1 cellular context compared by ENCODE assay signal in the genomic region with DNA sequence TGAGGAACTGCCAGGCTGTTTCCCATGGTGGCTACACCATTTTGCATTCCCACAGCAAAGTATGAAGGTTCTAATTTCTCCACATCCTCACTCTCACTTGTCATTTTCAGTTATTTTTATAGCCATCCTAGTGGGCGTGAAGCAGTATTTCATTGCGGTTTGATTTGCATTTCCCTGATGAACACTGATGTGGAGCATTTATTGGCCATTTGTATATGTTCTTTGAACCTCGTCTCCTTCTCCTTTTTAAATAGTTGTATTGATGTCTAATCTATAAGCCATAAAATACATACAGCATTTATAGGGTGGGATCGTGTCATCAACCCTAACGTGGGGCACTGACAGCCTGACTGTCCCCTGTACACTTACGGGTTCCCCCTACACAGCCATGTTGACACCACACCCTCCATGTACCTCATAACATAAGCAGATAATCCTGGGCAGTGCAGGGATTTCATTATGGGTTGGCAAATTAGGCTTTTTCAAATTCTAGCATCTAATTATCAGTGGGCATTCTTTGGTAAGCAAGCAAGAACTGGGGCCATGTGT.
TF ChIP-seq lines count a peak whose summit lies in the region.

No MANE protein-coding gene starts in this region.

TF ChIP-seq in GM23338, 12 proteins besides CTCF, POLR2A, EP300 and RAD21 (continued from another document):
- TF ChIP-seq, protein P1, sequence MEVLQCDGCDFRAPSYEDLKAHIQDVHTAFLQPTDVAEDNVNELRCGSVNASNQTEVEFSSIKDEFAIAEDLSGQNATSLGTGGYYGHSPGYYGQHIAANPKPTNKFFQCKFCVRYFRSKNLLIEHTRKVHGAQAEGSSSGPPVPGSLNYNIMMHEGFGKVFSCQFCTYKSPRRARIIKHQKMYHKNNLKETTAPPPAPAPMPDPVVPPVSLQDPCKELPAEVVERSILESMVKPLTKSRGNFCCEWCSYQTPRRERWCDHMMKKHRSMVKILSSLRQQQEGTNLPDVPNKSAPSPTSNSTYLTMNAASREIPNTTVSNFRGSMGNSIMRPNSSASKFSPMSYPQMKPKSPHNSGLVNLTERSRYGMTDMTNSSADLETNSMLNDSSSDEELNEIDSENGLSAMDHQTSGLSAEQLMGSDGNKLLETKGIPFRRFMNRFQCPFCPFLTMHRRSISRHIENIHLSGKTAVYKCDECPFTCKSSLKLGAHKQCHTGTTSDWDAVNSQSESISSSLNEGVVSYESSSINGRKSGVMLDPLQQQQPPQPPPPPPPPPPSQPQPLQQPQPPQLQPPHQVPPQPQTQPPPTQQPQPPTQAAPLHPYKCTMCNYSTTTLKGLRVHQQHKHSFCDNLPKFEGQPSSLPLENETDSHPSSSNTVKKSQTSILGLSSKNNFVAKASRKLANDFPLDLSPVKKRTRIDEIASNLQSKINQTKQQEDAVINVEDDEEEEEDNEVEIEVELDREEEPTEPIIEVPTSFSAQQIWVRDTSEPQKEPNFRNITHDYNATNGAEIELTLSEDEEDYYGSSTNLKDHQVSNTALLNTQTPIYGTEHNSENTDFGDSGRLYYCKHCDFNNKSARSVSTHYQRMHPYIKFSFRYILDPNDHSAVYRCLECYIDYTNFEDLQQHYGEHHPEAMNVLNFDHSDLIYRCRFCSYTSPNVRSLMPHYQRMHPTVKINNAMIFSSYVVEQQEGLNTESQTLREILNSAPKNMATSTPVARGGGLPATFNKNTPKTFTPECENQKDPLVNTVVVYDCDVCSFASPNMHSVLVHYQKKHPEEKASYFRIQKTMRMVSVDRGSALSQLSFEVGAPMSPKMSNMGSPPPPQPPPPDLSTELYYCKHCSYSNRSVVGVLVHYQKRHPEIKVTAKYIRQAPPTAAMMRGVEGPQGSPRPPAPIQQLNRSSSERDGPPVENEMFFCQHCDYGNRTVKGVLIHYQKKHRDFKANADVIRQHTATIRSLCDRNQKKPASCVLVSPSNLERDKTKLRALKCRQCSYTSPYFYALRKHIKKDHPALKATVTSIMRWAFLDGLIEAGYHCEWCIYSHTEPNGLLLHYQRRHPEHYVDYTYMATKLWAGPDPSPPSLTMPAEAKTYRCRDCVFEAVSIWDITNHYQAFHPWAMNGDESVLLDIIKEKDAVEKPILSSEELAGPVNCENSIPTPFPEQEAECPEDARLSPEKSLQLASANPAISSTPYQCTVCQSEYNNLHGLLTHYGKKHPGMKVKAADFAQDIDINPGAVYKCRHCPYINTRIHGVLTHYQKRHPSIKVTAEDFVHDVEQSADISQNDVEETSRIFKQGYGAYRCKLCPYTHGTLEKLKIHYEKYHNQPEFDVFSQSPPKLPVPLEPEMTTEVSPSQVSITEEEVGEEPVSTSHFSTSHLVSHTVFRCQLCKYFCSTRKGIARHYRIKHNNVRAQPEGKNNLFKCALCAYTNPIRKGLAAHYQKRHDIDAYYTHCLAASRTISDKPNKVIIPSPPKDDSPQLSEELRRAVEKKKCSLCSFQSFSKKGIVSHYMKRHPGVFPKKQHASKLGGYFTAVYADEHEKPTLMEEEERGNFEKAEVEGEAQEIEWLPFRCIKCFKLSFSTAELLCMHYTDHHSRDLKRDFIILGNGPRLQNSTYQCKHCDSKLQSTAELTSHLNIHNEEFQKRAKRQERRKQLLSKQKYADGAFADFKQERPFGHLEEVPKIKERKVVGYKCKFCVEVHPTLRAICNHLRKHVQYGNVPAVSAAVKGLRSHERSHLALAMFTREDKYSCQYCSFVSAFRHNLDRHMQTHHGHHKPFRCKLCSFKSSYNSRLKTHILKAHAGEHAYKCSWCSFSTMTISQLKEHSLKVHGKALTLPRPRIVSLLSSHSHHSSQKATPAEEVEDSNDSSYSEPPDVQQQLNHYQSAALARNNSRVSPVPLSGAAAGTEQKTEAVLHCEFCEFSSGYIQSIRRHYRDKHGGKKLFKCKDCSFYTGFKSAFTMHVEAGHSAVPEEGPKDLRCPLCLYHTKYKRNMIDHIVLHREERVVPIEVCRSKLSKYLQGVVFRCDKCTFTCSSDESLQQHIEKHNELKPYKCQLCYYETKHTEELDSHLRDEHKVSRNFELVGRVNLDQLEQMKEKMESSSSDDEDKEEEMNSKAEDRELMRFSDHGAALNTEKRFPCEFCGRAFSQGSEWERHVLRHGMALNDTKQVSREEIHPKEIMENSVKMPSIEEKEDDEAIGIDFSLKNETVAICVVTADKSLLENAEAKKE (CRISPR knock-in tag; IDR thresholded peaks at IDR 0.05) = no peak
- TF ChIP-seq ZNF331 (CRISPR knock-in tag; IDR thresholded peaks at IDR 0.05; ENCODE audit: low read depth) (no peak), POLR2AphosphoS5 (IDR thresholded peaks at IDR 0.05; ENCODE audit: low read depth) (no peak), JUNB (IDR thresholded peaks at IDR 0.05; ENCODE audit: unreplicated experiment) (no peak), ZNF114 (CRISPR knock-in tag; IDR thresholded peaks at IDR 0.05) (no peak)
- TF ChIP-seq, protein P2, sequence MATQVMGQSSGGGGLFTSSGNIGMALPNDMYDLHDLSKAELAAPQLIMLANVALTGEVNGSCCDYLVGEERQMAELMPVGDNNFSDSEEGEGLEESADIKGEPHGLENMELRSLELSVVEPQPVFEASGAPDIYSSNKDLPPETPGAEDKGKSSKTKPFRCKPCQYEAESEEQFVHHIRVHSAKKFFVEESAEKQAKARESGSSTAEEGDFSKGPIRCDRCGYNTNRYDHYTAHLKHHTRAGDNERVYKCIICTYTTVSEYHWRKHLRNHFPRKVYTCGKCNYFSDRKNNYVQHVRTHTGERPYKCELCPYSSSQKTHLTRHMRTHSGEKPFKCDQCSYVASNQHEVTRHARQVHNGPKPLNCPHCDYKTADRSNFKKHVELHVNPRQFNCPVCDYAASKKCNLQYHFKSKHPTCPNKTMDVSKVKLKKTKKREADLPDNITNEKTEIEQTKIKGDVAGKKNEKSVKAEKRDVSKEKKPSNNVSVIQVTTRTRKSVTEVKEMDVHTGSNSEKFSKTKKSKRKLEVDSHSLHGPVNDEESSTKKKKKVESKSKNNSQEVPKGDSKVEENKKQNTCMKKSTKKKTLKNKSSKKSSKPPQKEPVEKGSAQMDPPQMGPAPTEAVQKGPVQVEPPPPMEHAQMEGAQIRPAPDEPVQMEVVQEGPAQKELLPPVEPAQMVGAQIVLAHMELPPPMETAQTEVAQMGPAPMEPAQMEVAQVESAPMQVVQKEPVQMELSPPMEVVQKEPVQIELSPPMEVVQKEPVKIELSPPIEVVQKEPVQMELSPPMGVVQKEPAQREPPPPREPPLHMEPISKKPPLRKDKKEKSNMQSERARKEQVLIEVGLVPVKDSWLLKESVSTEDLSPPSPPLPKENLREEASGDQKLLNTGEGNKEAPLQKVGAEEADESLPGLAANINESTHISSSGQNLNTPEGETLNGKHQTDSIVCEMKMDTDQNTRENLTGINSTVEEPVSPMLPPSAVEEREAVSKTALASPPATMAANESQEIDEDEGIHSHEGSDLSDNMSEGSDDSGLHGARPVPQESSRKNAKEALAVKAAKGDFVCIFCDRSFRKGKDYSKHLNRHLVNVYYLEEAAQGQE (IDR thresholded peaks at IDR 0.05; ENCODE audit: unreplicated experiment) = no peak
- TF ChIP-seq, protein P3, sequence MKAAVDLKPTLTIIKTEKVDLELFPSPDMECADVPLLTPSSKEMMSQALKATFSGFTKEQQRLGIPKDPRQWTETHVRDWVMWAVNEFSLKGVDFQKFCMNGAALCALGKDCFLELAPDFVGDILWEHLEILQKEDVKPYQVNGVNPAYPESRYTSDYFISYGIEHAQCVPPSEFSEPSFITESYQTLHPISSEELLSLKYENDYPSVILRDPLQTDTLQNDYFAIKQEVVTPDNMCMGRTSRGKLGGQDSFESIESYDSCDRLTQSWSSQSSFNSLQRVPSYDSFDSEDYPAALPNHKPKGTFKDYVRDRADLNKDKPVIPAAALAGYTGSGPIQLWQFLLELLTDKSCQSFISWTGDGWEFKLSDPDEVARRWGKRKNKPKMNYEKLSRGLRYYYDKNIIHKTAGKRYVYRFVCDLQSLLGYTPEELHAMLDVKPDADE (IDR thresholded peaks at IDR 0.05) = no peak
